In genomic region chr5:6701500-6701899, GRCh38 we compare ENCODE assay signal across 21 cellular contexts. TPM values are rescaled to one million over a fixed set of nuclear protein-coding genes. Genes with fewer than 3 reads are reported as not detected.
DNase-seq lines count a peak whose midpoint lies in the region; ATAC-seq, FAIRE-seq and TF ChIP-seq lines count a peak whose summit lies in the region.
"Had no signal": no experiment of that assay in that cellular context is flagged by ENCODE, and none has a peak within 500 bp of the region (broad histone marks: within the 10 kb centered on the region; RNA-seq: fewer than 3 reads in every experiment).

No MANE protein-coding gene starts in this region.

- H2AFZ ChIP-seq in astrocyte (ENCODE audit: low read depth, low read length) = peak overlapping the region; percentile 20

- WGBS in lung, 2 donors = 82 to 86% methylated on average over 12 of the region's 12 CpGs

- no peaks in the 10 kb centered on the region for H3K79me2 ChIP-seq in astrocyte (ENCODE audit: insufficient read depth, low read length)

- no peak overlapping the region for H3K4me3 ChIP-seq in astrocyte (ENCODE audit: insufficient read depth, low read depth, low read length)
- H3K4me3 ChIP-seq in lung = no peak overlapping the region

- no peaks in the 10 kb centered on the region for H4K20me1 ChIP-seq in astrocyte (ENCODE audit: insufficient read depth, low read length)

- TF ChIP-seq CTCF in astrocyte (IDR thresholded peaks at IDR 0.05; ENCODE audit: insufficient read depth, low read depth, low read length) (no peak), lung (IDR thresholded peaks at IDR 0.05; ENCODE audit: control extremely low read depth, extremely low read depth) (no peak)

- no peak overlapping the region for H3K27ac Mint-ChIP-seq in T-helper 2 cell treated with Interferon-gamma antibody and Interleukin-4, amounts not matched to agents 5 μg/mL and 100 μg/mL, for 36 hours
- no peak overlapping the region for H3K27ac Mint-ChIP-seq in astrocyte (ENCODE audit: unreplicated experiment)
- H3K27ac Mint-ChIP-seq: CD14-positive monocyte; CD8-positive, alpha-beta T cell; HFFc6 had no signal

- peak overlapping the region; percentile 37 for H3K4me2 ChIP-seq in astrocyte (ENCODE audit: low read length)

- H3K36me3 Mint-ChIP-seq in T-helper 2 cell treated with Interferon-gamma antibody and Interleukin-4, amounts not matched to agents 5 μg/mL and 100 μg/mL, for 36 hours (ENCODE audit: low read depth) = no peaks in the 10 kb centered on the region
- H3K36me3 Mint-ChIP-seq in astrocyte (ENCODE audit: low read depth, unreplicated experiment) = no peaks in the 10 kb centered on the region
- H3K36me3 Mint-ChIP-seq: CD14-positive monocyte; CD8-positive, alpha-beta T cell had no signal

- no peaks in the 10 kb centered on the region for H3K27me3 ChIP-seq in astrocyte (ENCODE audit: insufficient read depth, low read length)
- no peaks in the 10 kb centered on the region for H3K27me3 ChIP-seq in lung (ENCODE audit: control insufficient read depth, insufficient read depth)

- peaks cover 31% of the 10 kb centered on the region for H3K27me3 Mint-ChIP-seq in T-helper 2 cell treated with Interferon-gamma antibody and Interleukin-4, amounts not matched to agents 5 μg/mL and 100 μg/mL, for 36 hours (ENCODE audit: low read depth)
- no peaks in the 10 kb centered on the region for H3K27me3 Mint-ChIP-seq in astrocyte (ENCODE audit: low read depth, unreplicated experiment)

- FAIRE-seq in astrocyte (lab: Jason Lieb, UNC) (no peak), urothelium cell line (lab: Jason Lieb, UNC) (no peak)
- FAIRE-seq: D721Med, G401.6, GM12891, H1 had no signal

- H3K9ac ChIP-seq in astrocyte (ENCODE audit: low read length) = no peak overlapping the region

- no peaks in the 10 kb centered on the region for H3K9me3 Mint-ChIP-seq in T-helper 2 cell treated with Interferon-gamma antibody and Interleukin-4, amounts not matched to agents 5 μg/mL and 100 μg/mL, for 36 hours
- peaks cover 2% of the 10 kb centered on the region for H3K9me3 Mint-ChIP-seq in astrocyte (ENCODE audit: unreplicated experiment)
- H3K9me3 Mint-ChIP-seq: CD8-positive, alpha-beta T cell; HFFc6 had no signal

- ATAC-seq in lung (ENCODE audit: insufficient read depth, low FRiP score) (no peak), GM21515 (IDR thresholded peaks at IDR 0.05; ENCODE audit: unreplicated experiment) (no peak)
- ATAC-seq: CD8-positive, alpha-beta T cell had no signal

- H3K36me3 ChIP-seq in astrocyte (ENCODE audit: insufficient read depth, low read length) (no peaks in the 10 kb centered on the region), lung (ENCODE audit: control insufficient read depth in 2 of 2, insufficient read depth in 2 of 2, low read length in 2 of 2) (no peaks in the 10 kb centered on the region)

- peaks cover 33% of the 10 kb centered on the region for H3K4me1 ChIP-seq in astrocyte (ENCODE audit: insufficient read depth, low read length)
- H3K4me1 ChIP-seq in lung (ENCODE audit: control insufficient read depth in 2 of 2, insufficient read depth in 2 of 2, low read length in 2 of 2) = peaks cover 7 to 12% of the 10 kb centered on the region in 2 donors

- H3K9me3 ChIP-seq in astrocyte (ENCODE audit: insufficient read depth, low read depth, low read length) (no peaks in the 10 kb centered on the region), lung (ENCODE audit: control insufficient read depth in 2 of 2, insufficient read depth in 1 of 2, low read length in 1 of 2) (no peaks in the 10 kb centered on the region)

- H3K27ac ChIP-seq in astrocyte (ENCODE audit: low read depth, low read length) = no peak overlapping the region
- H3K27ac ChIP-seq in lung (ENCODE audit: low read depth in 1 of 2, low read length in 1 of 2) = no peak overlapping the region
- H3K27ac ChIP-seq: 22Rv1, HL-60 had no signal

- no peak overlapping the region for H3K4me3 Mint-ChIP-seq in T-helper 2 cell treated with Interferon-gamma antibody and Interleukin-4, amounts not matched to agents 5 μg/mL and 100 μg/mL, for 36 hours
- no peak overlapping the region for H3K4me3 Mint-ChIP-seq in astrocyte (ENCODE audit: unreplicated experiment)
- H3K4me3 Mint-ChIP-seq: CD8-positive, alpha-beta T cell; HFFc6 had no signal

- peak; percentile 0 for DNase-seq in T-helper 2 cell treated with Interferon-gamma antibody and Interleukin-4, amounts not matched to agents 5 μg/mL and 100 μg/mL, for 36 hours (ENCODE audit: low spot score)
- DNase-seq in T-helper 2 cell (no peak), astrocyte (ENCODE audit: low read depth) (no peak), lung (ENCODE audit: low spot score) (peak; percentile 26), urothelium cell line (ENCODE audit: low spot score) (no peak), KG1 (lab: John Stamatoyannopoulos, UW) (no peak)
- DNase-seq: CD8-positive, alpha-beta T cell; COR-L47; DMS153; DMS79 treated with DMSO at 0.1 percent for 48 hours; EL; HCEC 1CT; HFFc6 had no signal

- peaks cover 8% of the 10 kb centered on the region for H3K4me1 Mint-ChIP-seq in T-helper 2 cell treated with Interferon-gamma antibody and Interleukin-4, amounts not matched to agents 5 μg/mL and 100 μg/mL, for 36 hours (ENCODE audit: low read depth)
- H3K4me1 Mint-ChIP-seq in astrocyte (ENCODE audit: low read depth, unreplicated experiment) = peaks cover 26% of the 10 kb centered on the region

RNA-seq across cellular contexts. Expression of gene TENT4A, which starts 11.7 kb away (rescaled TPM):
- total RNA-seq in astrocyte (16.8 and 18.8 TPM in 2 replicates), lung (10 to 100 TPM; 24.3 to 46.9 TPM)
- polyA plus RNA-seq in lung = 10 to 100 TPM in 1 of 2 donors, 1 to 10 TPM in 1; 9.4 to 10.4 TPM

Comparison
In these comparisons a context has a peak if more than half of its experiments do, and no peak if none do; other contexts are left out.
1. DNase-seq: peak in T-helper 2 cell treated with Interferon-gamma antibody and Interleukin-4, amounts not matched to agents 5 μg/mL and 100 μg/mL, for 36 hours (single experiment) and lung (single experiment); none in T-helper 2 cell (0 of 5), astrocyte (single experiment), urothelium cell line (single experiment) and KG1 (single experiment).